Comparison of ENCODE assay signal across 19 cellular contexts in genomic region chr3:15439476-15439875, GRCh38. TPM values are rescaled to one million over a fixed set of nuclear protein-coding genes. Genes with fewer than 3 reads are reported as not detected.
DNase-seq lines count a peak whose midpoint lies in the region; ATAC-seq, FAIRE-seq and TF ChIP-seq lines count a peak whose summit lies in the region.
"Had no signal": no experiment of that assay in that cellular context is flagged by ENCODE, and none has a peak within 500 bp of the region (broad histone marks: within the 10 kb centered on the region; RNA-seq: fewer than 3 reads in every experiment).

No MANE protein-coding gene starts in this region.

- H3K27me3 Mint-ChIP-seq in dendritic cell treated with granulocyte-macrophage colony-stimulating factor and Interleukin-4, amounts not matched to agents 40 ng/mL and 50 ng/mL, for 4 days = no peaks in the 10 kb centered on the region
- H3K27me3 Mint-ChIP-seq in natural killer cell (ENCODE audit: low read depth in 2 of 2) = no peaks in the 10 kb centered on the region
- H3K27me3 Mint-ChIP-seq in T-helper 2 cell treated with Interferon-gamma antibody and Interleukin-4, amounts not matched to agents 5 μg/mL and 100 μg/mL, for 36 hours (ENCODE audit: low read depth) = no peaks in the 10 kb centered on the region
- H3K27me3 Mint-ChIP-seq: activated naive CD8-positive, alpha-beta T cell had no signal

- H3K36me3 Mint-ChIP-seq in dendritic cell treated with granulocyte-macrophage colony-stimulating factor and Interleukin-4, amounts not matched to agents 40 ng/mL and 50 ng/mL, for 4 days (ENCODE audit: low read depth) = peaks cover 96% of the 10 kb centered on the region
- H3K36me3 Mint-ChIP-seq in natural killer cell = peaks cover 13% of the 10 kb centered on the region
- H3K36me3 Mint-ChIP-seq in T-helper 2 cell treated with Interferon-gamma antibody and Interleukin-4, amounts not matched to agents 5 μg/mL and 100 μg/mL, for 36 hours (ENCODE audit: low read depth) = peaks cover 72% of the 10 kb centered on the region

- intact Hi-C loops in dendritic cell treated with granulocyte-macrophage colony-stimulating factor and Interleukin-4, amounts not matched to agents 40 ng/mL and 50 ng/mL, for 4 days (cut with micrococcal nuclease) = no loop called here
- intact Hi-C loops in natural killer cell (cut with micrococcal nuclease) = no loop called here

- peaks cover 46% of the 10 kb centered on the region for H3K4me1 Mint-ChIP-seq in dendritic cell treated with granulocyte-macrophage colony-stimulating factor and Interleukin-4, amounts not matched to agents 40 ng/mL and 50 ng/mL, for 4 days (ENCODE audit: low read depth)
- H3K4me1 Mint-ChIP-seq in natural killer cell = peaks cover 38 to 39% of the 10 kb centered on the region in 2 donors
- peaks cover 12% of the 10 kb centered on the region for H3K4me1 Mint-ChIP-seq in T-helper 2 cell treated with Interferon-gamma antibody and Interleukin-4, amounts not matched to agents 5 μg/mL and 100 μg/mL, for 36 hours (ENCODE audit: low read depth)

- H3K27me3 ChIP-seq in MG63 = no peaks in the 10 kb centered on the region

- H3K9me3 ChIP-seq in MG63 = no peaks in the 10 kb centered on the region

- peak overlapping the region; percentile 25 for H3K27ac Mint-ChIP-seq in dendritic cell treated with granulocyte-macrophage colony-stimulating factor and Interleukin-4, amounts not matched to agents 40 ng/mL and 50 ng/mL, for 4 days
- H3K27ac Mint-ChIP-seq in natural killer cell = peak overlapping the region; percentile 76 to 82
- no peak overlapping the region for H3K27ac Mint-ChIP-seq in T-helper 2 cell treated with Interferon-gamma antibody and Interleukin-4, amounts not matched to agents 5 μg/mL and 100 μg/mL, for 36 hours
- H3K27ac Mint-ChIP-seq: activated naive CD8-positive, alpha-beta T cell; H9 had no signal

- peaks cover 37% of the 10 kb centered on the region for H3K36me3 ChIP-seq in MG63

- no peak for TF ChIP-seq CTCF in natural killer cell (IDR thresholded peaks at IDR 0.05)

- H3K4me3 ChIP-seq in MG63 = no peak overlapping the region
- H3K4me3 ChIP-seq: PC-9 had no signal

- no peak overlapping the region for H3K4me3 Mint-ChIP-seq in dendritic cell treated with granulocyte-macrophage colony-stimulating factor and Interleukin-4, amounts not matched to agents 40 ng/mL and 50 ng/mL, for 4 days
- no peak overlapping the region for H3K4me3 Mint-ChIP-seq in natural killer cell
- H3K4me3 Mint-ChIP-seq in T-helper 2 cell treated with Interferon-gamma antibody and Interleukin-4, amounts not matched to agents 5 μg/mL and 100 μg/mL, for 36 hours = no peak overlapping the region
- H3K4me3 Mint-ChIP-seq: activated naive CD8-positive, alpha-beta T cell; H9 had no signal

- no peak for FAIRE-seq in RCC 7860 (lab: Jason Lieb, UNC)
- FAIRE-seq: endometrium had no signal

- DNase-seq in CD1c-positive myeloid dendritic cell (ENCODE audit: extremely low spot score) (peak; percentile 17), MG63 (peak; percentile 24), natural killer cell (no peak), RCC 7860 (ENCODE audit: low spot score) (no peak), GOT3 (lab: John Stamatoyannopoulos, UW) (no peak), NCI-H526 (lab: John Stamatoyannopoulos, UW) (no peak)
- no peak for DNase-seq in T-helper 2 cell treated with Interferon-gamma antibody and Interleukin-4, amounts not matched to agents 5 μg/mL and 100 μg/mL, for 36 hours (ENCODE audit: low spot score)
- DNase-seq: activated T-cell treated with anti-CD3 and anti-CD28 coated beads for 4 hours; H9; Kasumi-1; midbrain; NCI-H1930; NCI-H524; PC-9; stimulated activated CD4-positive, alpha-beta T cell treated with anti-CD3 and anti-CD28 coated beads, Interleukin-2, amount 100 ng/mL, for 24 hours had no signal

- H3K9me3 Mint-ChIP-seq in dendritic cell treated with granulocyte-macrophage colony-stimulating factor and Interleukin-4, amounts not matched to agents 40 ng/mL and 50 ng/mL, for 4 days = no peaks in the 10 kb centered on the region
- H3K9me3 Mint-ChIP-seq in natural killer cell = no peaks in the 10 kb centered on the region
- H3K9me3 Mint-ChIP-seq in T-helper 2 cell treated with Interferon-gamma antibody and Interleukin-4, amounts not matched to agents 5 μg/mL and 100 μg/mL, for 36 hours = no peaks in the 10 kb centered on the region
- H3K9me3 Mint-ChIP-seq: H9 had no signal

- ATAC-seq in natural killer cell = peak in 2 of 3 donors; percentile 48 to 49
- ATAC-seq: sciatic nerve had no signal

RNA-seq across cellular contexts. Expression of gene EAF1, which starts 12.1 kb away (rescaled TPM):
- 5.6 and 9.9 TPM in 2 replicates for total RNA-seq in MG63 (2014; rRNA removed; shearing (Covaris generic); ENCODE audit: low replicate concordance)
- total RNA-seq in natural killer cell = 10 to 100 TPM; 39.7 to 45.8 (median 41.5) TPM

RNA-seq across cellular contexts. Expression of gene METTL6, which starts 12.1 kb away (rescaled TPM):
- total RNA-seq in MG63 (2014; rRNA removed; shearing (Covaris generic); ENCODE audit: low replicate concordance) = 13.7 and 20.7 TPM in 2 replicates
- total RNA-seq in natural killer cell = 10 to 100 TPM in 2 of 3 donors, 1 to 10 TPM in 1; 9.8 to 13.3 (median 11.8) TPM

Comparison
In these comparisons a context has a peak if more than half of its experiments do, and no peak if none do; other contexts are left out.
1. DNase-seq: peak in CD1c-positive myeloid dendritic cell (single experiment) and MG63 (single experiment); none in natural killer cell (single experiment), RCC 7860 (single experiment), T-helper 2 cell treated with Interferon-gamma antibody and Interleukin-4, amounts not matched to agents 5 μg/mL and 100 μg/mL, for 36 hours (single experiment), GOT3 (single experiment) and NCI-H526 (0 of 2).